In genomic region chr17:74439691-74440567, GRCh38 we compare ENCODE assay signal across 24 cellular contexts. TPM values are rescaled to one million over a fixed set of nuclear protein-coding genes. Genes with fewer than 3 reads are reported as not detected.
DNase-seq lines count a peak whose midpoint lies in the region; ATAC-seq, FAIRE-seq and TF ChIP-seq lines count a peak whose summit lies in the region.
"Had no signal": no experiment of that assay in that cellular context is flagged by ENCODE, and none has a peak within 500 bp of the region (broad histone marks: within the 10 kb centered on the region; RNA-seq: fewer than 3 reads in every experiment).

No MANE protein-coding gene starts in this region.

- H3K4me1 ChIP-seq in left ventricle myocardium inferior (peaks cover 53% of the 10 kb centered on the region), heart right ventricle (peaks cover 19 to 52% (median 33%) of the 10 kb centered on the region in 9 donors), kidney (ENCODE audit: control insufficient read depth in 1 of 2, insufficient read depth in 1 of 2, low read depth in 1 of 2, low read length in 2 of 2) (peaks cover 41 to 52% of the 10 kb centered on the region in 2 donors), neuronal stem cell (ENCODE audit: control insufficient read depth in 2 of 2, insufficient read depth in 1 of 2, low read depth in 1 of 2, low read length in 2 of 2) (peaks cover 6 to 17% of the 10 kb centered on the region in 2 donors), gastroesophageal sphincter (peaks cover 0 to 31% (median 27%) of the 10 kb centered on the region in 3 donors)
- H3K4me1 ChIP-seq: SJSA1 had no signal

- no peak overlapping the region for H4K91ac ChIP-seq in neuronal stem cell (ENCODE audit: low read depth, low read length, poor library complexity)

- H2BK15ac ChIP-seq in neuronal stem cell (ENCODE audit: low read length) = no peak overlapping the region

- peaks cover 15% of the 10 kb centered on the region for H3K36me3 ChIP-seq in left ventricle myocardium inferior
- H3K36me3 ChIP-seq in heart right ventricle = peaks cover 0 to 19% (median 0%) of the 10 kb centered on the region in 9 donors
- H3K36me3 ChIP-seq in kidney (ENCODE audit: control insufficient read depth in 1 of 2, insufficient read depth in 2 of 2, low read length in 2 of 2) = peaks cover 2 to 6% of the 10 kb centered on the region in 2 donors
- H3K36me3 ChIP-seq in neuronal stem cell (replicated peaks in 1 of 2; ENCODE audit: control insufficient read depth in 2 of 2, insufficient read depth in 2 of 2, low read length in 2 of 2) = peaks cover 0 to 12% of the 10 kb centered on the region in 2 donors
- peaks cover 0 to 18% of the 10 kb centered on the region in 2 donors for H3K36me3 ChIP-seq in gastroesophageal sphincter
- H3K36me3 ChIP-seq: BE2C had no signal

- intact Hi-C loops in left ventricle myocardium inferior (cut with micrococcal nuclease) = no loop called here
- intact Hi-C loops in heart right ventricle (cut with DNase I) = loop anchor here in 1 of 10 donors (10.0 kb wide), 1 partner anchor 225 kb away; the partner anchor contains the start of gene TTYH2
- intact Hi-C loops in kidney (cut with DNase I) = no loop called here

- H2BK5ac ChIP-seq in neuronal stem cell (ENCODE audit: low read length) = peak overlapping the region; percentile 26

- H2BK120ac ChIP-seq in neuronal stem cell (ENCODE audit: low read depth, low read length) = no peak overlapping the region

- no peak overlapping the region for H3K14ac ChIP-seq in neuronal stem cell (ENCODE audit: low read length)

- DNase-seq in left ventricle myocardium inferior = no peak
- no peak for DNase-seq in heart right ventricle
- DNase-seq in kidney = no peak
- DNase-seq in neuronal stem cell (ENCODE audit: low spot score) = no peak
- DNase-seq in substantia nigra (lab: John Stamatoyannopoulos, UW) = peak in 1 of 49 donors; percentile 20
- DNase-seq in HT-29 (ENCODE audit: low spot score) = no peak
- no peak for DNase-seq in HuH-7.5 (ENCODE audit: low spot score)
- DNase-seq: BE2C; CD4-positive, alpha-beta memory T cell; DMS53; EL; GOT3; NCI-H1436; NCI-H2029; NCI-H345; NCI-H524 treated with DMSO at 0.1 percent for 48 hours; RPMI8226 had no signal

- H2AK5ac ChIP-seq in neuronal stem cell (ENCODE audit: low read depth, low read length) = no peak overlapping the region

- no peaks in the 10 kb centered on the region for H3K27me3 ChIP-seq in left ventricle myocardium inferior (ENCODE audit: low read depth)
- no peaks in the 10 kb centered on the region for H3K27me3 ChIP-seq in heart right ventricle
- peaks cover 0 to 4% (median 0%) of the 10 kb centered on the region in 3 experiments for H3K27me3 ChIP-seq in neuronal stem cell (ENCODE audit: control insufficient read depth in 3 of 3, insufficient read depth in 3 of 3, low read depth in 1 of 3, low read length in 3 of 3)
- no peaks in the 10 kb centered on the region for H3K27me3 ChIP-seq in gastroesophageal sphincter
- H3K27me3 ChIP-seq: BE2C, SJSA1 had no signal

- H3K23ac ChIP-seq in neuronal stem cell (ENCODE audit: low read depth, low read length, poor library complexity) = peak overlapping the region; percentile 46

- ATAC-seq in heart right ventricle (no peak), gastroesophageal sphincter (no peak)
- ATAC-seq: HCT116 had no signal

- no peak overlapping the region for H2BK12ac ChIP-seq in neuronal stem cell (ENCODE audit: low read length)

- no peak overlapping the region for H3K4ac ChIP-seq in neuronal stem cell (ENCODE audit: low read length)

- no peak overlapping the region for H3K4me2 ChIP-seq in neuronal stem cell (ENCODE audit: insufficient read depth, low read length, poor library complexity, severe bottlenecking)

- H3K27ac ChIP-seq in left ventricle myocardium inferior (replicated peaks) (peak overlapping the region; percentile 17), heart right ventricle (no peak overlapping the region), kidney (ENCODE audit: low read depth in 2 of 2, low read length in 2 of 2) (peak overlapping the region; percentile 23 to 54), neuronal stem cell (replicated peaks; ENCODE audit: low read length) (no peak overlapping the region), substantia nigra (ENCODE audit: low read depth, low read length, poor library complexity, severe bottlenecking) (peak overlapping the region; percentile 12), gastroesophageal sphincter (no peak overlapping the region)
- H3K27ac ChIP-seq: SJSA1 had no signal

- H3K4me3 ChIP-seq in left ventricle myocardium inferior (no peak overlapping the region), heart right ventricle (no peak overlapping the region), kidney (ENCODE audit: low read length in 2 of 2) (no peak overlapping the region), neuronal stem cell (ENCODE audit: low read length in 2 of 2) (peak overlapping the region in 1 of 2 donors; percentile 44), gastroesophageal sphincter (no peak overlapping the region)
- H3K4me3 ChIP-seq: SJSA1 had no signal

- H2AFZ ChIP-seq in neuronal stem cell (ENCODE audit: low read length) = no peak overlapping the region

- H4K8ac ChIP-seq in neuronal stem cell (ENCODE audit: low read depth, low read length) = no peak overlapping the region

- TF ChIP-seq CTCF in left ventricle myocardium inferior (IDR thresholded peaks at IDR 0.05; ENCODE audit: borderline replicate concordance) (no peak), heart right ventricle (IDR thresholded peaks at IDR 0.05) (no peak), kidney (IDR thresholded peaks at IDR 0.05; ENCODE audit: borderline replicate concordance, extremely low read depth, insufficient read depth) (no peak), gastroesophageal sphincter (IDR thresholded peaks at IDR 0.05) (no peak)

- 91 to 93% methylated on average over 31 of the region's 31 CpGs for WGBS in heart right ventricle, 2 donors
- no CpG with 5 or more reads among the region's 31 CpGs for WGBS in neuronal stem cell (ENCODE audit: extremely low coverage in 2 of 2, insufficient read length in 2 of 2, insufficient replicate concordance in 1 of 2), 2 donors
- 60 to 80% methylated on average over 2 to 4 of the region's 31 CpGs for WGBS in gastroesophageal sphincter (ENCODE audit: low coverage in 1 of 2), 2 donors

- FAIRE-seq in kidney (lab: Jason Lieb, UNC) = no peak
- FAIRE-seq: GM12892, GM18507 had no signal

- no peaks in the 10 kb centered on the region for H3K79me1 ChIP-seq in neuronal stem cell (ENCODE audit: low read depth, low read length)

- H3K9me3 ChIP-seq in left ventricle myocardium inferior (replicated peaks) (peaks cover 16% of the 10 kb centered on the region), heart right ventricle (peaks cover 0 to 19% (median 4%) of the 10 kb centered on the region in 11 donors), kidney (ENCODE audit: control insufficient read depth in 1 of 2, low read length in 2 of 2) (no peaks in the 10 kb centered on the region), neuronal stem cell (replicated peaks in 1 of 2; ENCODE audit: control insufficient read depth in 2 of 2, insufficient read depth in 1 of 2, low read depth in 1 of 2, low read length in 2 of 2) (peaks cover 0 to 4% of the 10 kb centered on the region in 2 donors), gastroesophageal sphincter (peaks cover 0 to 5% (median 0%) of the 10 kb centered on the region in 3 donors)
- H3K9me3 ChIP-seq: BE2C had no signal

- no peak for TF ChIP-seq EP300 in gastroesophageal sphincter (IDR thresholded peaks at IDR 0.05)

- H3K18ac ChIP-seq in neuronal stem cell (ENCODE audit: low read length) = no peak overlapping the region

- TF ChIP-seq POLR2A in gastroesophageal sphincter (IDR thresholded peaks at IDR 0.05) = no peak

- no peak overlapping the region for H3K9ac ChIP-seq in kidney (ENCODE audit: low read length in 2 of 2)
- peak overlapping the region; percentile 33 for H3K9ac ChIP-seq in neuronal stem cell (ENCODE audit: low read depth, low read length, poor library complexity)

RNA-seq across cellular contexts. Expression of gene GPRC5C, which starts 8.0 kb away (rescaled TPM):
- total RNA-seq in left ventricle myocardium inferior (32.0 TPM), heart right ventricle (10 to 100 TPM; 28.0 to 41.0 (median 32.5) TPM), kidney (358 TPM), gastroesophageal sphincter (10 to 100 TPM; 11.3 to 27.2 (median 14.3) TPM)
- polyA plus RNA-seq in heart right ventricle (10 to 100 TPM; 29.5 to 38.2 TPM), kidney (ENCODE audit: insufficient read depth, low read depth, low replicate concordance) (242 TPM)
- 39.2 TPM for polyA plus RNA-seq in neuronal stem cell (2013, experiment 1 of 2)
- polyA plus RNA-seq in neuronal stem cell (2013, experiment 2 of 2) = 37.9 TPM
- total RNA-seq in HT-29 (2014; rRNA removed; shearing (Covaris generic)) = 145 and 149 TPM in 2 replicates
- total RNA-seq: CD4-positive, alpha-beta memory T cell had no signal
- polyA plus RNA-seq: CD4-positive, alpha-beta memory T cell had no signal

RNA-seq across cellular contexts. Expression of gene CD300A, which starts 26.5 kb away (rescaled TPM):
- total RNA-seq in left ventricle myocardium inferior = 1.2 TPM
- total RNA-seq in heart right ventricle = 10 to 100 TPM in 1 of 10 donors, 1 to 10 TPM in 4, under 1 TPM in 5; 0.38 to 13.1 (median 1.4) TPM
- polyA plus RNA-seq in heart right ventricle = 1 to 10 TPM in 1 of 2 donors, under 1 TPM in 1; 0.95 to 1.9 TPM
- 8.2 TPM for total RNA-seq in kidney
- 3.1 TPM for polyA plus RNA-seq in kidney (ENCODE audit: insufficient read depth, low read depth, low replicate concordance)
- 0.10 TPM for polyA plus RNA-seq in neuronal stem cell (2013, experiment 1 of 2)
- polyA plus RNA-seq in neuronal stem cell (2013, experiment 2 of 2) = 0.04 TPM
- total RNA-seq in HT-29 (2014; rRNA removed; shearing (Covaris generic)) = not detected in 2 replicates
- total RNA-seq in gastroesophageal sphincter = 1 to 10 TPM; 2.0 to 5.8 (median 3.1) TPM
- total RNA-seq: A172, MCF 10A, SJSA1 had no signal

Comparison
In these comparisons a context has a peak if more than half of its experiments do, and no peak if none do; other contexts are left out.
1. H3K27ac ChIP-seq: peak in left ventricle myocardium inferior (single experiment), kidney (2 of 2) and substantia nigra (single experiment); none in heart right ventricle (0 of 10), neuronal stem cell (single experiment) and gastroesophageal sphincter (0 of 4).